ENCODE assay signal across 9 cellular contexts in the genomic region with DNA sequence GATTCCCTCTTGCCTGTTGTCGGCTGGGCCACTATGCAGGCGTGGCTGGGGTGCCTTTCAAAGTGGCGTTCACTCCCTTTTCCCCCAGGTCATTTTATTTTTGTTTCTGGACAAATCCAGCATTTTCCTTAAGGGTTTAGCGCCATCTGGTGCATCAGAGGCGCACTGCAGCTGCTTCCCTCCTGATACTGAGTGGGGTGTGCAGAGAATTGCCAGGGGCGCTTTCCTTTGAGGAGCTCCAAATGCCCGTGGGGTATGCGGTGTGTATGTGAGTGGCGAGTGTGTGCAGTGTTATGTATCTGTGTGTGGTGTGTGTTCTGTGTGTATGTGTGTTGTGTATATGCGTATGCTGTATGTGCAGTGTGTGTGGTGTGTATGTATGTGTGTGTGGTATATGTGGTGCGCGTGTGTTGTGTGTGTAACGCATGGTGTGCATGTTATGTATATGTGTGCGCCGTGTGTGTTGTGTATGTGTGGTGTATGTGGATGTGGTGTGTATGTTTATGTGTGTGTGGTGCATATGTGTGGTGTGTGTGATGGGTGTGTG.
DNase-seq lines count a peak whose midpoint lies in the region; ATAC-seq and TF ChIP-seq lines count a peak whose summit lies in the region.
"Had no signal": no experiment of that assay in that cellular context is flagged by ENCODE, and none has a peak within 500 bp of the region (broad histone marks: within the 10 kb centered on the region; RNA-seq: fewer than 3 reads in every experiment).

No MANE protein-coding gene starts in this region.

- CTCF ChIA-PET in Caco-2 (lab: Charles Lee), result interaction anchor here (0.6 to 3.7 kb wide), 6 partner anchors 20 to 234 kb away, joined by 3 to 28 read pairs (median 5); no protein-coding TSS in a partner anchor

- no peaks in the 10 kb centered on the region for H3K9me3 ChIP-seq in Caco-2

- no peaks in the 10 kb centered on the region for H3K4me1 Mint-ChIP-seq in Caco-2 (ENCODE audit: low read depth, unreplicated experiment)

- BruUV-seq in Caco-2 (replicated peaks; lab: Mats Ljungman, UMichigan), result no TSS peak

- H3K4me1 ChIP-seq in Caco-2, result no peaks in the 10 kb centered on the region

- no peaks in the 10 kb centered on the region for H3K9me3 Mint-ChIP-seq in Caco-2 (ENCODE audit: unreplicated experiment)

- peak; percentile 94 for TF ChIP-seq CTCF in Caco-2 (IDR thresholded peaks at IDR 0.05; ENCODE audit: insufficient read depth in 1 of 2, low read depth in 1 of 2, low read length in 1 of 2, severe bottlenecking in 1 of 2, unreplicated experiment in 1 of 2)

- POLR2A ChIA-PET in Caco-2 (lab: Charles Lee), result no interaction called here

- peak; percentile 51 for ATAC-seq in GM21390 (IDR thresholded peaks at IDR 0.05; ENCODE audit: unreplicated experiment)
- no peak for ATAC-seq in HG03469 (IDR thresholded peaks at IDR 0.05; ENCODE audit: unreplicated experiment)

- no peak overlapping the region for H3K27ac Mint-ChIP-seq in Caco-2 (ENCODE audit: unreplicated experiment)
- H3K27ac Mint-ChIP-seq: activated naive CD8-positive, alpha-beta T cell had no signal

- H3K27me3 Mint-ChIP-seq in Caco-2 (ENCODE audit: insufficient read depth, unreplicated experiment), result no peaks in the 10 kb centered on the region
- H3K27me3 Mint-ChIP-seq: activated naive CD8-positive, alpha-beta T cell had no signal

- DNase-seq in Caco-2 (peak; percentile 69 to 79), NCI-H1048 (lab: John Stamatoyannopoulos, UW) (peak; percentile 60), UCSD-AML1 (lab: John Stamatoyannopoulos, UW; ENCODE audit: unreplicated experiment) (peak; percentile 72), T47D (ENCODE audit: low read depth in 1 of 2, low spot score in 1 of 2) (peak; percentile 40 to 72), islet precursor cell (peak; percentile 80)
- DNase-seq in stimulated activated CD4-positive, alpha-beta T cell treated with anti-CD3 and anti-CD28 coated beads, Interleukin-1b, Interleukin-23, amount 100 ng/mL, for 24 hours (ENCODE audit: low read depth in 4 of 4, low spot score in 1 of 4), result peak; percentile 13 to 49 (median 42)

- intact Hi-C loops in Caco-2 (cut with micrococcal nuclease; ENCODE audit: unreplicated experiment), result loop anchor here (1.0 to 5.0 kb wide), 6 partner anchors 234 to 641 kb away; partner anchors contain the start of gene MAP3K4

- no peak overlapping the region for H3K4me3 Mint-ChIP-seq in Caco-2 (ENCODE audit: unreplicated experiment)
- H3K4me3 Mint-ChIP-seq: activated naive CD8-positive, alpha-beta T cell had no signal

- no peaks in the 10 kb centered on the region for H3K36me3 ChIP-seq in Caco-2 (ENCODE audit: control insufficient read depth, insufficient read depth, low read length)

- H3K27me3 ChIP-seq in Caco-2 (replicated peaks; ENCODE audit: control insufficient read depth, insufficient read depth, low read length), result no peaks in the 10 kb centered on the region

- H3K36me3 Mint-ChIP-seq in Caco-2 (ENCODE audit: insufficient read depth, unreplicated experiment), result no peaks in the 10 kb centered on the region
- H3K36me3 Mint-ChIP-seq: activated naive CD8-positive, alpha-beta T cell had no signal

- in situ Hi-C loops in T47D (cut with HindIII; ENCODE audit: low pct_unique_long_range_greater_than_20kb, low sequenced_read_pairs), result no loop called here

- no peak overlapping the region for H3K4me3 ChIP-seq in Caco-2 (ENCODE audit: low read depth, low read length)
